1 cellular context compared by ENCODE assay signal in the genomic region with DNA sequence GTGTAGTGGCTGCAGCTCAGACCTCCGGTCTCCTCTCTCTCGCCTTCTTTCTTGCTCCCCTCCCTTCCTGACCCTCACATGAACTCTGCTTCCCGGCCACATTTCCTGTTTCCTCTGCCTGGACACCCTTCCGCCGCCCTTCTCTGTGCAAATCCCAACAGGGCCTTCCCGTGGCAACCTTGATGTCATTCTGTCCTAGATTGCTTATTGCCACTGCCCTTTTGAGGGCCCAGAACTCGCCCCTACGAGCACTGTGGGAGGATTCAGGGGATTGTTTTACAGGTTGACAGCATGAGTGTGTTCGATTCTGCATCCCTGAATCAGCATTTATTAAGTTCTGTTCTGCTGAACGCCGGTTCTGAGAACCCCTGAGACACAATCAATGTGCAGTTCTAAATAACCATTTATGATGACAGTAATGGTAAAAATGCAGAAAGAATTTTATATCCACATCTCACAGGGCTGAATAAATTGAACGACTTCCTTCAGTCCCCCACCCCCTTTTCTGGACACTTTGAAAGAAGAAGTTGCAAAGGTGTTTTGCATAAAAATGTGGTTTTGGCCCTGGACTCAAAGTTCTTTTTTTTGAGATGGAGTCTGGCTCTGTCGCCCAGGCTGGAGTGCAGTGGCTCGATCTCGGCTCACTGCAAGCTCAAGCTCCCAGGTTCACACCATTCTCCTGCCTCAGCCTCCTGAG.
TF ChIP-seq lines count a peak whose summit lies in the region.

No MANE protein-coding gene starts in this region.

TF ChIP-seq in HCT116, 20 proteins besides CTCF, POLR2A, EP300 and RAD21 (continued from another document):
- TF ChIP-seq YY1 (IDR thresholded peaks at IDR 0.05; ENCODE audit: extremely low read depth, insufficient replicate concordance, low read depth, low read length), result no peak
- TF ChIP-seq, protein P1, sequence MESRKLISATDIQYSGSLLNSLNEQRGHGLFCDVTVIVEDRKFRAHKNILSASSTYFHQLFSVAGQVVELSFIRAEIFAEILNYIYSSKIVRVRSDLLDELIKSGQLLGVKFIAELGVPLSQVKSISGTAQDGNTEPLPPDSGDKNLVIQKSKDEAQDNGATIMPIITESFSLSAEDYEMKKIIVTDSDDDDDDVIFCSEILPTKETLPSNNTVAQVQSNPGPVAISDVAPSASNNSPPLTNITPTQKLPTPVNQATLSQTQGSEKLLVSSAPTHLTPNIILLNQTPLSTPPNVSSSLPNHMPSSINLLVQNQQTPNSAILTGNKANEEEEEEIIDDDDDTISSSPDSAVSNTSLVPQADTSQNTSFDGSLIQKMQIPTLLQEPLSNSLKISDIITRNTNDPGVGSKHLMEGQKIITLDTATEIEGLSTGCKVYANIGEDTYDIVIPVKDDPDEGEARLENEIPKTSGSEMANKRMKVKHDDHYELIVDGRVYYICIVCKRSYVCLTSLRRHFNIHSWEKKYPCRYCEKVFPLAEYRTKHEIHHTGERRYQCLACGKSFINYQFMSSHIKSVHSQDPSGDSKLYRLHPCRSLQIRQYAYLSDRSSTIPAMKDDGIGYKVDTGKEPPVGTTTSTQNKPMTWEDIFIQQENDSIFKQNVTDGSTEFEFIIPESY (IDR thresholded peaks at IDR 0.05; ENCODE audit: extremely low read depth, insufficient replicate concordance, low read length), result no peak
- TF ChIP-seq, protein P2, sequence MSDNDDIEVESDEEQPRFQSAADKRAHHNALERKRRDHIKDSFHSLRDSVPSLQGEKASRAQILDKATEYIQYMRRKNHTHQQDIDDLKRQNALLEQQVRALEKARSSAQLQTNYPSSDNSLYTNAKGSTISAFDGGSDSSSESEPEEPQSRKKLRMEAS (IDR thresholded peaks at IDR 0.05), result no peak
- TF ChIP-seq CEBPB (IDR thresholded peaks at IDR 0.05; ENCODE audit: low read depth), result no peak
- no peak for TF ChIP-seq EZH2phosphoT487 (IDR thresholded peaks at IDR 0.05; ENCODE audit: borderline replicate concordance)
- TF ChIP-seq ELF1 (IDR thresholded peaks at IDR 0.05; ENCODE audit: borderline replicate concordance, low read depth), result no peak
- TF ChIP-seq ZFX (IDR thresholded peaks at IDR 0.05), result no peak
- TF ChIP-seq EZH2 (IDR thresholded peaks at IDR 0.05), result no peak
- TF ChIP-seq TCF7L2 (IDR thresholded peaks at IDR 0.05; ENCODE audit: borderline replicate concordance, extremely low read depth, insufficient read depth, insufficient read length), result no peak
- no peak for TF ChIP-seq CBX3 (IDR thresholded peaks at IDR 0.05; ENCODE audit: low read depth)
- TF ChIP-seq FOSL1 (IDR thresholded peaks at IDR 0.05; ENCODE audit: low read depth), result no peak
- TF ChIP-seq ZNF274 (IDR thresholded peaks at IDR 0.05; ENCODE audit: low read depth, low read length), result no peak
- no peak for TF ChIP-seq POLR2AphosphoS5 (IDR thresholded peaks at IDR 0.05; ENCODE audit: low read depth, low read length)
- no peak for TF ChIP-seq EGR1 (IDR thresholded peaks at IDR 0.05; ENCODE audit: low read depth)
- TF ChIP-seq SRF (IDR thresholded peaks at IDR 0.05; ENCODE audit: low read depth), result no peak
